10 cellular contexts compared by ENCODE assay signal in the genomic region with DNA sequence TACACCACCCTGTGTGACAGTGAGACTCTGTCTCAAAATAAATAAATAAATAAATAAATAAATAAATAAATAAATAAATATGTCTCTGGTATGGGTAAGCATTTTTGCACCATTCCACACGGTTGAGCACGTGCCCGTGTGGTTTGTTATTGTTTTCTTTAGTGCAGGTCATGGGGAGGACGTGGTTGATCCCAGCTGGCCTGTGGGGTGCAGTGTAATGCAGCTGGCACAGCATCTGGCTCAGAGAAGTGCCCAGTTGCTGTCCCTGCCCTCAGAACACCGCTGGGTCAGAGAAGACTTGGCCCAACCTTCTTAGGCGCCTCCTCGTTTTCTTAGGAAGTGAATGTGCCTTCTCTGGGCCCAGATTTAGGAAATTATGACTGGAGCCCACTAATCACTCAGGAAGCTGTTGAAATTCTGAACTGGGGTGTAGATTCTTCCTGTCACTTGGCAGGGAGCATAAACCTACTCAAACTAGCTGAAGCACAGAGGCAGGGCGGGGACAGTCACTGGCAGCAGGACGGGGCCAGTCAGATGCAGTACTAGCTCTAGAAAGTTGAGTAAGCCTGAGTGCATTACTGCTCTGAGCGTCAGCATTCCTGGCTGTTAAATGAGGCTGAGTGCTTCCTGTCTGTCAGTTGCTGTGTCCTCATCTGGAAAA.
A peak's percentile ranks its signal among the peaks of the same experiment; 100 is the strongest.
DNase-seq lines count a peak whose midpoint lies in the region; ATAC-seq and TF ChIP-seq lines count a peak whose summit lies in the region.
"Had no signal": no experiment of that assay in that cellular context is flagged by ENCODE, and none has a peak within 500 bp of the region (broad histone marks: within the 10 kb centered on the region; RNA-seq: fewer than 3 reads in every experiment).

No MANE protein-coding gene starts in this region.

- intact Hi-C loops in CD4-positive, alpha-beta memory T cell (cut with micrococcal nuclease), result loop anchor here (10.0 kb wide), 1 partner anchor 528 kb away; no protein-coding TSS in a partner anchor

- no peaks in the 10 kb centered on the region for H3K36me3 ChIP-seq in CD4-positive, alpha-beta memory T cell (ENCODE audit: insufficient read depth, low read length)

- no peak overlapping the region for H3K4me3 Mint-ChIP-seq in CD4-positive, alpha-beta memory T cell
- H3K4me3 Mint-ChIP-seq: activated naive CD8-positive, alpha-beta T cell treated with anti-CD3 and anti-CD28 coated beads, Interleukin-2, amount 10 ng/mL, durations not matched to agents 7 days and 5 days had no signal

- H3K4me3 ChIP-seq in foreskin fibroblast (ENCODE audit: low read depth in 1 of 2, low read length in 2 of 2), result no peak overlapping the region
- no peak overlapping the region for H3K4me3 ChIP-seq in CD4-positive, alpha-beta memory T cell (ENCODE audit: low read length in 2 of 2)

- H3K36me3 Mint-ChIP-seq in CD4-positive, alpha-beta memory T cell, result peaks cover 0 to 7% of the 10 kb centered on the region in 2 donors
- H3K36me3 Mint-ChIP-seq: activated naive CD8-positive, alpha-beta T cell treated with anti-CD3 and anti-CD28 coated beads, Interleukin-2, amount 10 ng/mL, durations not matched to agents 7 days and 5 days had no signal

- no peak for ATAC-seq in HG02981 (IDR thresholded peaks at IDR 0.05; ENCODE audit: unreplicated experiment)
- ATAC-seq in GM21576 (IDR thresholded peaks at IDR 0.05; ENCODE audit: unreplicated experiment), result no peak

- H3K9me3 ChIP-seq in CD4-positive, alpha-beta memory T cell (ENCODE audit: control insufficient read depth in 1 of 2, low read length in 2 of 2), result no peaks in the 10 kb centered on the region

- no peaks in the 10 kb centered on the region for H3K9me3 Mint-ChIP-seq in CD4-positive, alpha-beta memory T cell
- H3K9me3 Mint-ChIP-seq: activated naive CD8-positive, alpha-beta T cell treated with anti-CD3 and anti-CD28 coated beads, Interleukin-2, amount 10 ng/mL, durations not matched to agents 7 days and 5 days had no signal

- H3K27me3 ChIP-seq in CD4-positive, alpha-beta memory T cell (ENCODE audit: insufficient read depth, low read length), result no peaks in the 10 kb centered on the region

- CTCF ChIA-PET in CD4-positive, alpha-beta memory T cell (lab: Charles Lee; ENCODE audit: partially characterized antibody), result interaction anchor here (1.3 to 4.1 kb wide), 2 partner anchors 33 to 655 kb away, joined by 4 to 19 read pairs; no protein-coding TSS in a partner anchor

- POLR2A ChIA-PET in CD4-positive, alpha-beta memory T cell (lab: Charles Lee; ENCODE audit: partially characterized antibody), result no interaction called here

- H3K27me3 Mint-ChIP-seq in CD4-positive, alpha-beta memory T cell, result no peaks in the 10 kb centered on the region

- H3K27ac Mint-ChIP-seq in CD4-positive, alpha-beta memory T cell, result peak overlapping the region in 3 of 7 donors; percentile 18 to 36 (median 29)
- H3K27ac Mint-ChIP-seq: activated naive CD8-positive, alpha-beta T cell treated with anti-CD3 and anti-CD28 coated beads, Interleukin-2, amount 10 ng/mL, durations not matched to agents 7 days and 5 days had no signal

- no peak for TF ChIP-seq CTCF in foreskin fibroblast (IDR thresholded peaks at IDR 0.05; ENCODE audit: low read depth, low read length)

- no peak overlapping the region for H3K27ac ChIP-seq in CD4-positive, alpha-beta memory T cell (ENCODE audit: low read depth, low read length)

- H3K4me1 ChIP-seq in CD4-positive, alpha-beta memory T cell (ENCODE audit: insufficient read depth, low read length), result no peaks in the 10 kb centered on the region

- peak; percentile 63 for DNase-seq in Daoy (ENCODE audit: low read depth)
- DNase-seq in RPMI7951 (ENCODE audit: low read depth), result peak; percentile 80
- DNase-seq in foreskin fibroblast, result peak; percentile 96 to 98
- DNase-seq in pulmonary artery endothelial cell (ENCODE audit: low read depth, low spot score), result peak; percentile 7
- no peak for DNase-seq in NCI-H2107 treated with DMSO at 0.1 percent for 48 hours (lab: John Stamatoyannopoulos, UW; ENCODE audit: unreplicated experiment)
- DNase-seq in CD4-positive, alpha-beta memory T cell, result no peak
- DNase-seq: activated naive CD8-positive, alpha-beta T cell treated with anti-CD3 and anti-CD28 coated beads, Interleukin-2, amount 10 ng/mL, durations not matched to agents 7 days and 5 days; NCI-H1092 treated with DMSO at 0.1 percent for 48 hours had no signal

- peaks cover 4 to 9% (median 6%) of the 10 kb centered on the region in 4 donors for H3K4me1 Mint-ChIP-seq in CD4-positive, alpha-beta memory T cell

Comparison
In these comparisons a context has a peak if more than half of its experiments do, and no peak if none do; other contexts are left out.
1. DNase-seq: peak in Daoy (single experiment), RPMI7951 (single experiment), foreskin fibroblast (2 of 2) and pulmonary artery endothelial cell (single experiment); none in NCI-H2107 treated with DMSO at 0.1 percent for 48 hours (single experiment) and CD4-positive, alpha-beta memory T cell (0 of 5).